In the genomic region with DNA sequence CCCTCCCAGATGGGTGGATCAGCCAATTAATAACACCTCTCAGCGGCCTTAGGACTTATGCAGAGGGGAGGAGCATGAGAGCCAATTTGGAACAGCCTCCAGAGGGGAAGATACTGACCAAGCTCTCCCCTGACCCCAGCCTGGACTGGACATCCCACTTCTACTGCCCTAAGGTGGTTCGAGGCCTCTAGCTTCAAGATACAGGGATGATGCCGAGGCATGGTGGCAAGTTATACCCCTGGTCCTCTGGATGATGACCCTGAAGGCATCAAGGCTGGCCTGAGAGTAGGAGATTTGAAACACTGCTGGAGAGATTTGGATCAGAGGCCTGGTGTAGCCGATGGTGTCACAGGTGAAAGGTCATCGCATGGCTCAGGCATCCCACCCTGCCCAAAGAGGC, we compare ENCODE assay signal across 2 cellular contexts.
TF ChIP-seq lines count a peak whose summit lies in the region.

No MANE protein-coding gene starts in this region.

TF ChIP-seq in K562, 482 proteins besides CTCF, POLR2A, EP300 and RAD21 (continued from another document):
- TF ChIP-seq, protein P1, sequence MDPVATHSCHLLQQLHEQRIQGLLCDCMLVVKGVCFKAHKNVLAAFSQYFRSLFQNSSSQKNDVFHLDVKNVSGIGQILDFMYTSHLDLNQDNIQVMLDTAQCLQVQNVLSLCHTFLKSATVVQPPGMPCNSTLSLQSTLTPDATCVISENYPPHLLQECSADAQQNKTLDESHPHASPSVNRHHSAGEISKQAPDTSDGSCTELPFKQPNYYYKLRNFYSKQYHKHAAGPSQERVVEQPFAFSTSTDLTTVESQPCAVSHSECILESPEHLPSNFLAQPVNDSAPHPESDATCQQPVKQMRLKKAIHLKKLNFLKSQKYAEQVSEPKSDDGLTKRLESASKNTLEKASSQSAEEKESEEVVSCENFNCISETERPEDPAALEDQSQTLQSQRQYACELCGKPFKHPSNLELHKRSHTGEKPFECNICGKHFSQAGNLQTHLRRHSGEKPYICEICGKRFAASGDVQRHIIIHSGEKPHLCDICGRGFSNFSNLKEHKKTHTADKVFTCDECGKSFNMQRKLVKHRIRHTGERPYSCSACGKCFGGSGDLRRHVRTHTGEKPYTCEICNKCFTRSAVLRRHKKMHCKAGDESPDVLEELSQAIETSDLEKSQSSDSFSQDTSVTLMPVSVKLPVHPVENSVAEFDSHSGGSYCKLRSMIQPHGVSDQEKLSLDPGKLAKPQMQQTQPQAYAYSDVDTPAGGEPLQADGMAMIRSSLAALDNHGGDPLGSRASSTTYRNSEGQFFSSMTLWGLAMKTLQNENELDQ (CRISPR knock-in tag; IDR thresholded peaks at IDR 0.05; ENCODE audit: borderline replicate concordance), result no peak
- TF ChIP-seq SRSF3 (IDR thresholded peaks at IDR 0.05; ENCODE audit: insufficient read depth, low read length) (no peak), FOXP1 (CRISPR knock-in tag; IDR thresholded peaks at IDR 0.05) (no peak), POLR3G (IDR thresholded peaks at IDR 0.05; ENCODE audit: extremely low read depth, insufficient read length, insufficient replicate concordance) (no peak), CREBBP (IDR thresholded peaks at IDR 0.05; ENCODE audit: low read depth, low read length) (no peak)
TF ChIP-seq in K562: peak in this region for 1.

TF ChIP-seq in SK-N-SH, 30 proteins besides CTCF, POLR2A, EP300 and RAD21 (continued from another document):
- TF ChIP-seq, protein P2, sequence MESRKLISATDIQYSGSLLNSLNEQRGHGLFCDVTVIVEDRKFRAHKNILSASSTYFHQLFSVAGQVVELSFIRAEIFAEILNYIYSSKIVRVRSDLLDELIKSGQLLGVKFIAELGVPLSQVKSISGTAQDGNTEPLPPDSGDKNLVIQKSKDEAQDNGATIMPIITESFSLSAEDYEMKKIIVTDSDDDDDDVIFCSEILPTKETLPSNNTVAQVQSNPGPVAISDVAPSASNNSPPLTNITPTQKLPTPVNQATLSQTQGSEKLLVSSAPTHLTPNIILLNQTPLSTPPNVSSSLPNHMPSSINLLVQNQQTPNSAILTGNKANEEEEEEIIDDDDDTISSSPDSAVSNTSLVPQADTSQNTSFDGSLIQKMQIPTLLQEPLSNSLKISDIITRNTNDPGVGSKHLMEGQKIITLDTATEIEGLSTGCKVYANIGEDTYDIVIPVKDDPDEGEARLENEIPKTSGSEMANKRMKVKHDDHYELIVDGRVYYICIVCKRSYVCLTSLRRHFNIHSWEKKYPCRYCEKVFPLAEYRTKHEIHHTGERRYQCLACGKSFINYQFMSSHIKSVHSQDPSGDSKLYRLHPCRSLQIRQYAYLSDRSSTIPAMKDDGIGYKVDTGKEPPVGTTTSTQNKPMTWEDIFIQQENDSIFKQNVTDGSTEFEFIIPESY (IDR thresholded peaks at IDR 0.05; ENCODE audit: borderline replicate concordance, low read depth), result no peak
- TF ChIP-seq POLR2AphosphoS5 (IDR thresholded peaks at IDR 0.05; ENCODE audit: low read depth, low read length), result no peak
